Comparison of ENCODE assay signal across 16 cellular contexts in the genomic region with DNA sequence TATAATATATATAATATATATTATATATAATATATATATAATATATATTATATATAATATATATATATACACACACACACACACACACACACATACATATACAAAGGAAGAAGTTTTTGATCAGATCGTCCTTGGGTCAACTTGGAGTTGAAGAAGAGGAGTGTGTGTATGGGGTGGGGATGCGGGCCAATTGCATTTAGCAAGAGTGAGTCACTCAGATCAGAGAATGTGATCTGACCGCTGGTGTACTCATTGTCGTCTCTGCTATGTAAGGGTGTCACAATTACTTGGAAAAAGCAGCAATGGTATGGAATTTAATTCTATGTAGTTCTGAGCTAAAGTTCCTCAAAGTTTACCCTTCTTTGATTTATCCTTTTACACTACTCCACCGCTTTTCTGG. TPM values are rescaled to one million over a fixed set of nuclear protein-coding genes. Genes with fewer than 3 reads are reported as not detected.
DNase-seq lines count a peak whose midpoint lies in the region; ATAC-seq, FAIRE-seq and TF ChIP-seq lines count a peak whose summit lies in the region.
"Had no signal": no experiment of that assay in that cellular context is flagged by ENCODE, and none has a peak within 500 bp of the region (broad histone marks: within the 10 kb centered on the region; RNA-seq: fewer than 3 reads in every experiment).

No MANE protein-coding gene starts in this region.

- WGBS in pancreas, 2 donors: 77 to 84% methylated on average over 5 of the region's 5 CpGs

- peaks cover 40% of the 10 kb centered on the region for H3K4me1 ChIP-seq in PC-9 (replicated peaks; ENCODE audit: insufficient read depth)
- H3K4me1 ChIP-seq in endothelial cell of umbilical vein (ENCODE audit: control insufficient read depth, extremely low read depth, insufficient read depth, low read length): peaks cover 16% of the 10 kb centered on the region
- H3K4me1 ChIP-seq in pancreas: no peaks in the 10 kb centered on the region
- H3K4me1 ChIP-seq: body of pancreas had no signal

- H3F3A ChIP-seq in PC-9 (ENCODE audit: insufficient read depth, low read depth): 0 out of 2 replicates have a peak, but pooled peaks cover 10% of the 10 kb centered on the region

- no peak overlapping the region for H3K4me3 Mint-ChIP-seq in activated T-cell treated with anti-CD3 and anti-CD28 coated beads, Interleukin-2, amount 50 U/mL, for 24 hours
- H3K4me3 Mint-ChIP-seq: CD4-positive, alpha-beta memory T cell; IgD-negative memory B cell had no signal

- H3K27me3 Mint-ChIP-seq in activated T-cell treated with anti-CD3 and anti-CD28 coated beads, Interleukin-2, amount 50 U/mL, for 24 hours: peaks cover 19% of the 10 kb centered on the region
- H3K27me3 Mint-ChIP-seq: IgD-negative memory B cell had no signal

- peak overlapping the region; percentile 45; the same call in 1 of the 2 replicates for H3K4me2 ChIP-seq in PC-9
- no peak overlapping the region for H3K4me2 ChIP-seq in endothelial cell of umbilical vein (ENCODE audit: insufficient read depth, low read length)

- no peaks in the 10 kb centered on the region for H4K20me1 ChIP-seq in PC-9 (ENCODE audit: insufficient read depth)
- H4K20me1 ChIP-seq in endothelial cell of umbilical vein (replicated peaks; ENCODE audit: control insufficient read depth, extremely low read depth, insufficient read depth, low read length): no peaks in the 10 kb centered on the region

- peak; percentile 94 for DNase-seq in EH (ENCODE audit: low read depth)
- DNase-seq in PC-9: peak; percentile 44 to 79
- no peak for DNase-seq in endothelial cell of umbilical vein (ENCODE audit: low read depth, low spot score)
- DNase-seq in pancreas: no peak
- DNase-seq in activated T-cell treated with anti-CD3 and anti-CD28 coated beads, Interleukin-2, amount 50 U/mL, for 24 hours: no peak
- DNase-seq in NCI-H2171 (lab: John Stamatoyannopoulos, UW): no peak
- DNase-seq in activated CD8-positive, alpha-beta memory T cell treated with anti-CD3 and anti-CD28 coated beads for 24 hours: no peak
- no peak for DNase-seq in substantia nigra (lab: John Stamatoyannopoulos, UW)
- DNase-seq: body of pancreas; CD4-positive, alpha-beta memory T cell; mucosa of descending colon; NCI-H1930 had no signal

- H3K9me1 ChIP-seq in endothelial cell of umbilical vein (replicated peaks; ENCODE audit: control insufficient read depth, extremely low read depth, insufficient read depth, low read length): no peaks in the 10 kb centered on the region

- H3K27ac Mint-ChIP-seq in activated T-cell treated with anti-CD3 and anti-CD28 coated beads, Interleukin-2, amount 50 U/mL, for 24 hours: no peak overlapping the region
- H3K27ac Mint-ChIP-seq: CD4-positive, alpha-beta memory T cell; IgD-negative memory B cell; progenitor cell of endocrine pancreas had no signal

- no peaks in the 10 kb centered on the region for H3K36me3 Mint-ChIP-seq in activated T-cell treated with anti-CD3 and anti-CD28 coated beads, Interleukin-2, amount 50 U/mL, for 24 hours (ENCODE audit: low read depth)
- H3K36me3 Mint-ChIP-seq: CD4-positive, alpha-beta memory T cell; IgD-negative memory B cell had no signal

- no peak overlapping the region for H3K9ac ChIP-seq in endothelial cell of umbilical vein (replicated peaks; ENCODE audit: extremely low read depth, insufficient read depth, low read length)

- no peaks in the 10 kb centered on the region for H3K79me2 ChIP-seq in PC-9 (ENCODE audit: low read depth)
- H3K79me2 ChIP-seq in endothelial cell of umbilical vein (ENCODE audit: control insufficient read depth, insufficient read depth, low read length): no peaks in the 10 kb centered on the region

- intact Hi-C loops in PC-9 (cut with micrococcal nuclease; ENCODE audit: unreplicated experiment): no loop called here
- intact Hi-C loops in endothelial cell of umbilical vein (cut with micrococcal nuclease): no loop called here
- intact Hi-C loops in pancreas (cut with DNase I): no loop called here

- no peaks in the 10 kb centered on the region for H3K36me3 ChIP-seq in PC-9 (ENCODE audit: low read depth)
- H3K36me3 ChIP-seq in endothelial cell of umbilical vein (ENCODE audit: control insufficient read depth in 2 of 2, extremely low read depth in 1 of 2, insufficient read depth in 2 of 2, low read length in 2 of 2): no peaks in the 10 kb centered on the region
- no peaks in the 10 kb centered on the region for H3K36me3 ChIP-seq in pancreas

- CTCF ChIA-PET in PC-9 (lab: Charles Lee): no interaction called here
- CTCF ChIA-PET in endothelial cell of umbilical vein (lab: Charles Lee): no interaction called here

- no TSS peak for BruUV-seq in PC-9 (replicated peaks; lab: Mats Ljungman, UMichigan)
- BruUV-seq in endothelial cell of umbilical vein (replicated peaks; lab: Mats Ljungman, UMichigan): no TSS peak

- TF ChIP-seq CTCF in PC-9 (conservative IDR thresholded peaks at IDR 0.05) (no peak), endothelial cell of umbilical vein (IDR thresholded peaks at IDR 0.05; ENCODE audit: extremely low read depth in 1 of 2, insufficient read depth in 1 of 2, low read depth in 1 of 2, low read length in 2 of 2) (no peak), pancreas (IDR thresholded peaks at IDR 0.05) (no peak)

- no peaks in the 10 kb centered on the region for H3K9me2 ChIP-seq in PC-9 (ENCODE audit: insufficient read depth)

- H3K9me3 ChIP-seq in PC-9 (ENCODE audit: insufficient read depth, low read depth) (peaks cover 7% of the 10 kb centered on the region), endothelial cell of umbilical vein (replicated peaks; ENCODE audit: control insufficient read depth, insufficient read depth, low read length) (no peaks in the 10 kb centered on the region), pancreas (no peaks in the 10 kb centered on the region)
- H3K9me3 ChIP-seq: body of pancreas, mucosa of descending colon had no signal

- H2AFZ ChIP-seq in PC-9: peak overlapping the region; percentile 70; the same call in 1 of the 2 replicates
- H2AFZ ChIP-seq in endothelial cell of umbilical vein (ENCODE audit: low read depth, low read length): no peak overlapping the region

- no peak for ATAC-seq in pancreas
- ATAC-seq: activated CD4-positive, CD25-positive, alpha-beta regulatory T cell treated with anti-CD3 and anti-CD28 coated beads, Interleukin-2, amount 50 U/mL, for 24 hours; body of pancreas; mucosa of descending colon had no signal

- dilution Hi-C loops in endothelial cell of umbilical vein (cut with MboI; ENCODE audit: extremely low pct_ligation_motif_present, low sequenced_read_pairs): no loop called here

- FAIRE-seq in endothelial cell of umbilical vein (lab: Jason Lieb, UNC): no peak
- FAIRE-seq in pancreas (lab: Jason Lieb, UNC): peak; percentile 99

- H3K9me3 Mint-ChIP-seq in activated T-cell treated with anti-CD3 and anti-CD28 coated beads, Interleukin-2, amount 50 U/mL, for 24 hours: no peaks in the 10 kb centered on the region

- H3K4me1 Mint-ChIP-seq in activated T-cell treated with anti-CD3 and anti-CD28 coated beads, Interleukin-2, amount 50 U/mL, for 24 hours (ENCODE audit: low read depth): no peaks in the 10 kb centered on the region
- H3K4me1 Mint-ChIP-seq: IgD-negative memory B cell had no signal

- no peak for TF ChIP-seq POLR2A in endothelial cell of umbilical vein (IDR thresholded peaks at IDR 0.05; ENCODE audit: low read depth, low read length)

- POLR2A ChIA-PET in PC-9 (lab: Charles Lee; ENCODE audit: unreplicated experiment): interaction anchor here (0.7 kb wide), 1 partner anchor 84 kb away, joined by 4 read pairs; no protein-coding TSS in a partner anchor
- POLR2A ChIA-PET in endothelial cell of umbilical vein (lab: Charles Lee): no interaction called here

- H3K4me3 ChIP-seq in PC-9: no peak overlapping the region
- H3K4me3 ChIP-seq in endothelial cell of umbilical vein (replicated peaks in 1 of 3; ENCODE audit: insufficient read depth in 1 of 3, low read depth in 1 of 3, low read length in 3 of 3): no peak overlapping the region
- no peak overlapping the region for H3K4me3 ChIP-seq in pancreas
- H3K4me3 ChIP-seq: body of pancreas, mucosa of descending colon, SK-N-MC had no signal

- H3K27me3 ChIP-seq in PC-9 (ENCODE audit: insufficient read depth, low read depth) (no peaks in the 10 kb centered on the region), endothelial cell of umbilical vein (ENCODE audit: control insufficient read depth in 2 of 2, insufficient read depth in 2 of 2, low read length in 2 of 2) (no peaks in the 10 kb centered on the region), pancreas (no peaks in the 10 kb centered on the region)
- H3K27me3 ChIP-seq: body of pancreas had no signal

- peak overlapping the region; percentile 41 for H3K27ac ChIP-seq in PC-9
- peak overlapping the region; percentile 42 for H3K27ac ChIP-seq in endothelial cell of umbilical vein (ENCODE audit: insufficient read depth, low read depth, low read length)
- H3K27ac ChIP-seq in pancreas: no peak overlapping the region
- H3K27ac ChIP-seq in substantia nigra (ENCODE audit: low read depth, low read length, poor library complexity, severe bottlenecking): no peak overlapping the region
- H3K27ac ChIP-seq: body of pancreas, SK-N-MC had no signal

TF ChIP-seq in endothelial cell of umbilical vein, 7 proteins besides CTCF, POLR2A, EP300 and RAD21 (continues in another document):
- TF ChIP-seq POLR2AphosphoS5 (IDR thresholded peaks at IDR 0.05; ENCODE audit: insufficient read depth, low read depth, low read length) (no peak), MAX (IDR thresholded peaks at IDR 0.05; ENCODE audit: insufficient read depth, insufficient read length) (no peak), GATA2 (IDR thresholded peaks at IDR 0.05; ENCODE audit: insufficient read depth, insufficient read length, low read depth, low read length) (no peak), EZH2 (IDR thresholded peaks at IDR 0.05; ENCODE audit: borderline replicate concordance, low read depth, low read length, severe bottlenecking) (no peak), MYC (IDR thresholded peaks at IDR 0.05; ENCODE audit: low read depth, low read length) (no peak), FOS (IDR thresholded peaks at IDR 0.05; ENCODE audit: borderline replicate concordance, insufficient read depth, low read length) (no peak)

RNA-seq across cellular contexts. Expression of gene VGLL3, which starts 4.6 kb away (rescaled TPM):
- total RNA-seq in PC-9 (2021): 20.5 and 26.8 TPM in 2 replicates
- 4.2 and 6.0 TPM in 2 replicates for total RNA-seq in endothelial cell of umbilical vein
- 12.0 and 12.5 TPM in 2 replicates for polyA plus RNA-seq in endothelial cell of umbilical vein
- polyA plus RNA-seq in endothelial cell of umbilical vein (2011; cell fraction: cytosol; rRNA removed): 2.4 and 2.9 TPM in 2 replicates
- 5.0 and 5.3 TPM in 2 replicates for polyA plus RNA-seq in endothelial cell of umbilical vein (2011; cell fraction: nucleus; rRNA removed)
- polyA plus RNA-seq in endothelial cell of umbilical vein (2012): 5.8 and 10.1 TPM in 2 replicates
- 15.3 and 20.0 TPM in 2 replicates for polyA minus RNA-seq in endothelial cell of umbilical vein
- 30.7 TPM for polyA minus RNA-seq in endothelial cell of umbilical vein (2011; cell fraction: cytosol; rRNA and poly(A)+ RNA removed)
- polyA minus RNA-seq in endothelial cell of umbilical vein (2011; cell fraction: nucleus; rRNA and poly(A)+ RNA removed): 14.8 and 15.4 TPM in 2 replicates
- 10 to 100 TPM in 1 of 6 donors, 1 to 10 TPM in 5; 3.5 to 11.9 (median 5.7) TPM for total RNA-seq in pancreas
- polyA plus RNA-seq in pancreas: 1 to 10 TPM; 2.2 to 2.3 TPM
- total RNA-seq: CD4-positive, alpha-beta memory T cell had no signal
- polyA plus RNA-seq: CD4-positive, alpha-beta memory T cell; IgD-negative memory B cell had no signal

Comparison
In these comparisons a context has a peak if more than half of its experiments do, and no peak if none do; other contexts are left out.
1. DNase-seq: peak in EH (single experiment) and PC-9 (2 of 2); none in endothelial cell of umbilical vein (single experiment), pancreas (0 of 6), activated T-cell treated with anti-CD3 and anti-CD28 coated beads, Interleukin-2, amount 50 U/mL, for 24 hours (single experiment), NCI-H2171 (single experiment), activated CD8-positive, alpha-beta memory T cell treated with anti-CD3 and anti-CD28 coated beads for 24 hours (single experiment) and substantia nigra (0 of 49).
2. H3K27ac ChIP-seq: peak in PC-9 (single experiment) and endothelial cell of umbilical vein (single experiment); none in pancreas (0 of 4) and substantia nigra (single experiment).